1 cellular context compared by ENCODE assay signal in the genomic region with DNA sequence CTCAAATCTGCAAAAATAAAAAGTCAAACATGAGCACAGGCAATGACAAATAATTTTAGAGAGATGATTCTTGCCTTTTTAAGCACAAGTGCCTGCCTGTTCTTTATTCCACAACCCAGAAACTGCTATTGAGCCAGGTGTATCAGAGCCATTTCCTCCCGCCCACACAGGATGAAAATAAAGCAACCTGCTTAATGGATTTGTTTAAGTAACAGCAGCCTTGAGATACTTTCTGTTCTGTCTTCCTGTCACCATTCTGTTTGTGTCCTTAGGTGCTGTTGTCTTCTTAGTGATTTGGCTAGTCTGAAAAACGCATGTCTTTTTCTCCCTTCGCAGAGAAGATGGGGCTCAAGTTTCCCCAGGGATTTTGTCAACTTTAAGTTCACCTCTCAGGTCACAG.
TF ChIP-seq lines count a peak whose summit lies in the region.

No MANE protein-coding gene starts in this region.

TF ChIP-seq in SK-N-SH, 30 proteins besides CTCF, POLR2A, EP300 and RAD21 (continued from another document):
- TF ChIP-seq REST (IDR thresholded peaks at IDR 0.05; ENCODE audit: low read depth, low read length): no peak
- TF ChIP-seq IRF3 (IDR thresholded peaks at IDR 0.05; ENCODE audit: low read depth, low read length): no peak
- no peak for TF ChIP-seq FOSL2 (IDR thresholded peaks at IDR 0.05; ENCODE audit: borderline replicate concordance, low read depth)
- TF ChIP-seq PBX3 (IDR thresholded peaks at IDR 0.05): no peak
TF ChIP-seq in SK-N-SH: peak in this region for 0.
